In the genomic region with DNA sequence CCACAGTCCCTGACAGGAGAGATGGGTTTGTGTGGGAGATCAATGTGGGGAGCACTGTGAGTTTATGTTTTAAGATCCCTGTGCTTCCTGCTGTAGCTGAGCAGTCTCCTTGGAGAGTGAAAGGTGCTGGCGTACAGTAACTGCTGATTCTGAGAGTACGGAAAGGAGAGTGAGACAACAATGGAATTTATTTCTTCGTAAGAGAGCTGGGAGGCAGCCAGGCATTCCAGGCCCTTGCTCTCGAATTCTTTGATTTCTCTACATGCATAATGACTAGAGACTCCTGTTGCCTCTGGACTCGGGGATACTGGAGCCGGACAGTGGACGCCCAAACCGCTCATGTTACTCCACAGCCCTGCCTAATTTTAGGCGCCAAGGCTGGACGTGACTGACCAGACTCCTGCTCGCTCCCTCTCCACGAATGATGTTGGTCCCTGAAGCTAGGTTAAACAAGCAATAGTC, we compare ENCODE assay signal across 19 cellular contexts.
DNase-seq lines count a peak whose midpoint lies in the region; ATAC-seq and TF ChIP-seq lines count a peak whose summit lies in the region.
"Had no signal": no experiment of that assay in that cellular context is flagged by ENCODE, and none has a peak within 500 bp of the region (broad histone marks: within the 10 kb centered on the region; RNA-seq: fewer than 3 reads in every experiment).

No MANE protein-coding gene starts in this region.

- peak; percentile 54 for DNase-seq in astrocyte of the spinal cord (ENCODE audit: low read depth, low spot score)
- peak; percentile 24 for DNase-seq in left ventricle myocardium inferior
- DNase-seq in thoracic aorta (ENCODE audit: low spot score): no peak
- no peak for DNase-seq in activated CD4-positive, alpha-beta T cell treated with anti-CD3 and anti-CD28 coated beads for 1 hour
- no peak for DNase-seq in globus pallidus (ENCODE audit: low spot score)
- no peak for DNase-seq in OCI-M2 (lab: John Stamatoyannopoulos, UW; ENCODE audit: unreplicated experiment)
- no peak for DNase-seq in inferior parietal cortex (ENCODE audit: extremely low spot score)
- DNase-seq: activated CD8-positive, alpha-beta memory T cell treated with anti-CD3 and anti-CD28 coated beads for 24 hours; amygdala; DMS153; dorsolateral prefrontal cortex; Kasumi-1; naive B cell; NCI-H524; OCI-M1; retina; stimulated activated naive CD8-positive, alpha-beta T cell treated with anti-CD3 and anti-CD28 coated beads, Interleukin-15, Interleukin-2, amounts not matched to agents 100 U/mL and 50 U/mL, for 24 hours had no signal

- intact Hi-C loops in left ventricle myocardium inferior (cut with micrococcal nuclease): no loop called here

- in situ Hi-C loops in astrocyte of the spinal cord (cut with HindIII; ENCODE audit: low sequenced_read_pairs): no loop called here

- no peaks in the 10 kb centered on the region for H3K27me3 ChIP-seq in left ventricle myocardium inferior (ENCODE audit: low read depth)
- no peaks in the 10 kb centered on the region for H3K27me3 ChIP-seq in muscle layer of duodenum (ENCODE audit: low read depth, low read length)
- H3K27me3 ChIP-seq in thoracic aorta (replicated peaks; ENCODE audit: insufficient read depth): no peaks in the 10 kb centered on the region
- H3K27me3 ChIP-seq: BLaER1 treated with 17β-estradiol and CSF1 and Interleukin-3, amounts not matched to agents 10 nM and 100 nM; dorsolateral prefrontal cortex had no signal

- TF ChIP-seq CTCF in astrocyte of the spinal cord (IDR thresholded peaks at IDR 0.05; ENCODE audit: low read depth, low read length): no peak
- no peak for TF ChIP-seq CTCF in left ventricle myocardium inferior (IDR thresholded peaks at IDR 0.05; ENCODE audit: borderline replicate concordance)
- TF ChIP-seq CTCF in thoracic aorta (IDR thresholded peaks at IDR 0.05): no peak

- no peak for ATAC-seq in thoracic aorta (ENCODE audit: insufficient number of reproducible peaks, low FRiP score, low read depth)
- ATAC-seq: stimulated activated naive CD8-positive, alpha-beta T cell treated with anti-CD3 and anti-CD28 coated beads, Interleukin-15, Interleukin-2, amounts not matched to agents 100 U/mL and 50 U/mL, for 24 hours had no signal

- H3K36me3 ChIP-seq in left ventricle myocardium inferior (no peaks in the 10 kb centered on the region), muscle layer of duodenum (ENCODE audit: control insufficient read depth in 1 of 2, insufficient read depth in 2 of 2, low read length in 2 of 2) (no peaks in the 10 kb centered on the region), thoracic aorta (no peaks in the 10 kb centered on the region)
- H3K36me3 ChIP-seq: BLaER1 treated with 17β-estradiol and CSF1 and Interleukin-3, amounts not matched to agents 10 nM and 100 nM had no signal

- peak overlapping the region; percentile 86 for H3K27ac ChIP-seq in left ventricle myocardium inferior (replicated peaks)
- H3K27ac ChIP-seq in muscle layer of duodenum (ENCODE audit: low read length): peak overlapping the region; percentile 58
- H3K27ac ChIP-seq in thoracic aorta: no peak overlapping the region
- H3K27ac ChIP-seq: BLaER1 treated with 17β-estradiol and CSF1 and Interleukin-3, amounts not matched to agents 10 nM and 100 nM had no signal

- H3K4me3 ChIP-seq in astrocyte of the spinal cord (ENCODE audit: low read depth, low read length) (no peak overlapping the region), left ventricle myocardium inferior (peak overlapping the region; percentile 36), muscle layer of duodenum (ENCODE audit: low read depth in 1 of 2, low read length in 2 of 2) (no peak overlapping the region), thoracic aorta (peak overlapping the region; percentile 36)
- H3K4me3 ChIP-seq: BLaER1 treated with 17β-estradiol and CSF1 and Interleukin-3, amounts not matched to agents 10 nM and 100 nM; dorsolateral prefrontal cortex had no signal

- H3K9me3 ChIP-seq in left ventricle myocardium inferior (replicated peaks): no peaks in the 10 kb centered on the region
- H3K9me3 ChIP-seq in muscle layer of duodenum (ENCODE audit: control insufficient read depth in 1 of 2, low read length in 2 of 2): no peaks in the 10 kb centered on the region
- no peaks in the 10 kb centered on the region for H3K9me3 ChIP-seq in thoracic aorta
- H3K9me3 ChIP-seq: BLaER1 treated with 17β-estradiol and CSF1 and Interleukin-3, amounts not matched to agents 10 nM and 100 nM had no signal

- H3K4me1 ChIP-seq in left ventricle myocardium inferior (peaks cover 14% of the 10 kb centered on the region), muscle layer of duodenum (ENCODE audit: control insufficient read depth in 1 of 2, insufficient read depth in 2 of 2, low read length in 2 of 2) (no peaks in the 10 kb centered on the region), thoracic aorta (ENCODE audit: control insufficient read depth in 1 of 2, low read depth in 2 of 2) (peaks cover 0 to 13% of the 10 kb centered on the region in 2 donors)

Comparison
In these comparisons a context has a peak if more than half of its experiments do, and no peak if none do; other contexts are left out.
1. DNase-seq: peak in astrocyte of the spinal cord (single experiment) and left ventricle myocardium inferior (single experiment); none in thoracic aorta (single experiment), activated CD4-positive, alpha-beta T cell treated with anti-CD3 and anti-CD28 coated beads for 1 hour (single experiment), globus pallidus (single experiment), OCI-M2 (single experiment) and inferior parietal cortex (single experiment).
2. H3K4me3 ChIP-seq: peak in left ventricle myocardium inferior (single experiment) and thoracic aorta (single experiment); none in astrocyte of the spinal cord (single experiment) and muscle layer of duodenum (0 of 2).
3. H3K27ac ChIP-seq: peak in left ventricle myocardium inferior (single experiment) and muscle layer of duodenum (single experiment); none in thoracic aorta (0 of 2).